ENCODE assay signal across 28 cellular contexts in genomic region chr2:193076995-193077394, GRCh38.
"Had no signal": no experiment of that assay in that cellular context is flagged by ENCODE, and none has a peak within 500 bp of the region (broad histone marks: within the 10 kb centered on the region; RNA-seq: fewer than 3 reads in every experiment).

No MANE protein-coding gene starts in this region.

- H3K27ac Mint-ChIP-seq: immature natural killer cell; memory B cell; naive thymus-derived CD4-positive, alpha-beta T cell; nephron; stimulated activated effector memory CD8-positive, alpha-beta T cell treated with anti-CD3 and anti-CD28 coated beads, Interleukin-12 subunit alpha, Interleukin-12 subunit beta, amount 100 ng/mL, for 72 hours; stimulated activated naive CD8-positive, alpha-beta T cell treated with anti-CD3 and anti-CD28 coated beads, Interleukin-15, Interleukin-2, amounts not matched to agents 100 ng/mL and 50 ng/mL, for 24 hours had no signal

- ATAC-seq: mucosa of descending colon; naive thymus-derived CD4-positive, alpha-beta T cell; pancreas; right cardiac atrium; sciatic nerve; stimulated activated effector memory CD8-positive, alpha-beta T cell treated with anti-CD3 and anti-CD28 coated beads, Interleukin-12 subunit alpha, Interleukin-12 subunit beta, amount 100 ng/mL, for 72 hours; upper lobe of right lung had no signal

- H3K27ac ChIP-seq: left ventricle myocardium inferior, pancreas, prostate gland, skin epidermis, spleen, suprapubic skin, thoracic aorta, tibial artery, upper lobe of right lung had no signal

- H3K27me3 ChIP-seq: pancreas, spleen, suprapubic skin, tibial artery, upper lobe of right lung had no signal

- H3K9me3 Mint-ChIP-seq: memory B cell, nephron had no signal

- DNase-seq: hypothalamus; immature natural killer cell; left ventricle myocardium inferior; midbrain; mucosa of descending colon; naive thymus-derived CD4-positive, alpha-beta T cell; nucleus accumbens; pancreas; posterior cingulate gyrus; retina; right cardiac atrium; spleen; stimulated activated CD4-positive, alpha-beta T cell treated with anti-CD3 and anti-CD28 coated beads, Interleukin-4, amount 100 ng/mL, for 24 hours; stimulated activated naive CD4-positive, alpha-beta T cell; tibial artery; trophoblast cell; upper lobe of right lung had no signal

- H3K36me3 Mint-ChIP-seq: immature natural killer cell; memory B cell; naive thymus-derived CD4-positive, alpha-beta T cell; stimulated activated effector memory CD8-positive, alpha-beta T cell treated with anti-CD3 and anti-CD28 coated beads, Interleukin-12 subunit alpha, Interleukin-12 subunit beta, amount 100 ng/mL, for 72 hours had no signal

- H3K4me1 Mint-ChIP-seq: immature natural killer cell; memory B cell; naive thymus-derived CD4-positive, alpha-beta T cell; nephron; neural crest cell; stimulated activated effector memory CD8-positive, alpha-beta T cell treated with anti-CD3 and anti-CD28 coated beads, Interleukin-12 subunit alpha, Interleukin-12 subunit beta, amount 100 ng/mL, for 72 hours had no signal

- H3K27me3 Mint-ChIP-seq: naive thymus-derived CD4-positive, alpha-beta T cell had no signal

- H3K4me1 ChIP-seq: left ventricle myocardium inferior, pancreas, prostate gland, spleen, suprapubic skin, tibial artery, upper lobe of right lung had no signal

- H3K36me3 ChIP-seq: left ventricle myocardium inferior, pancreas, prostate gland, spleen, suprapubic skin, thoracic aorta, tibial artery, upper lobe of right lung had no signal

- H3K9me3 ChIP-seq: left ventricle myocardium inferior, mucosa of descending colon, pancreas, prostate gland, suprapubic skin, thoracic aorta, tibial artery, upper lobe of right lung had no signal

- H3K4me3 ChIP-seq: left ventricle myocardium inferior, lung, mucosa of descending colon, pancreas, prostate gland, skin epidermis, spleen, suprapubic skin, thoracic aorta, tibial artery, upper lobe of right lung had no signal

- H3K4me3 Mint-ChIP-seq: immature natural killer cell; memory B cell; naive thymus-derived CD4-positive, alpha-beta T cell; nephron; neural crest cell; stimulated activated effector memory CD8-positive, alpha-beta T cell treated with anti-CD3 and anti-CD28 coated beads, Interleukin-12 subunit alpha, Interleukin-12 subunit beta, amount 100 ng/mL, for 72 hours; stimulated activated naive CD8-positive, alpha-beta T cell treated with anti-CD3 and anti-CD28 coated beads, Interleukin-15, Interleukin-2, amounts not matched to agents 100 ng/mL and 50 ng/mL, for 24 hours had no signal
